Comparison of ENCODE assay signal across 3 cellular contexts in genomic region chr12:54042033-54042432, GRCh38. TPM values are rescaled to one million over a fixed set of nuclear protein-coding genes. Genes with fewer than 3 reads are reported as not detected.
"Had no signal": no experiment of that assay in that cellular context is flagged by ENCODE, and none has a peak within 500 bp of the region (broad histone marks: within the 10 kb centered on the region; RNA-seq: fewer than 3 reads in every experiment).

No MANE protein-coding gene starts in this region.

RNA-seq across cellular contexts. Expression of gene HOXC5, which starts 9.2 kb away (rescaled TPM):
- total RNA-seq: Right ventricle myocardium inferior, SJCRH30, SK-MEL-5 had no signal

RNA-seq across cellular contexts. Expression of gene HOXC4, which starts 11.6 kb away (rescaled TPM):
- total RNA-seq: Right ventricle myocardium inferior had no signal

RNA-seq across cellular contexts. Expression of gene HOXC8, which starts 33.2 kb away (rescaled TPM):
- total RNA-seq: Right ventricle myocardium inferior, SJCRH30 had no signal

RNA-seq across cellular contexts. Expression of gene HOXC9, which starts 42.1 kb away (rescaled TPM):
- total RNA-seq: Right ventricle myocardium inferior had no signal
